ENCODE assay signal across 13 cellular contexts in the genomic region with DNA sequence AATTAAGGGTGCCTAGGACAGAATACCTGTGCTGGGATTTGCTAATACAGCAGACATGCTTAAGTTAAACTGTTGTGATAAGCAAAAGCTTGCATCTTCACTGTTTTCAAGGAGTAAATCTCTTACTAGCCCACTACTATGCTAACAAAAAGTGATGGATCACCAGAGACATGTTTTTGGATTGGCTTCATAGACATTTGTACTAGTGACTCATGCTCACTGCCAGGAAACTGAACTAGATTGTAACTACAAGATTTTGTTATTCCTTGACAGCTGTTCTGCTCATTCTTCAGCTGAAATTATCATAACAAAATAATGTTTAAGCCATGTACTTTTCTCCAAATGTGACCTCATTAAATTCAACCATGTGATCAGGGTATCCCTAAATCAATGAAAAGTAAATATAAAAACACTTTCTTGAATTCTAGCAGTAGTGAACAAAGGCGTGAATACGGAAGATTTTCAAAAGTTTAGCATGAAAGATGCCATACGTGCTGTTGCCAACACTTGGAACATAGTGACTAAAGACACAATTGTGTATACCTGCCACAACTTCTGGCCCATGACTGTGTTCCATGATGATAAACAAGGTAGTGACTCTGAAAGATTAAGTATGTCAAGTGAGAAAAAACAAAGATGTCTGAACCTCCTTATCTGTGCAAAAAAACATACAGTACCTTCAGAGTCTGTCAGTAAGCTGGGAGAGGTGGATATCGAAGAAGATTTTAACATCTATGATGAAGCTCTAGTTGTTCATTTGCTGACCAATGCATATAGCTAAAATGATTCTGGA.
DNase-seq lines count a peak whose midpoint lies in the region; ATAC-seq and TF ChIP-seq lines count a peak whose summit lies in the region.
"Had no signal": no experiment of that assay in that cellular context is flagged by ENCODE, and none has a peak within 500 bp of the region (broad histone marks: within the 10 kb centered on the region; RNA-seq: fewer than 3 reads in every experiment).

No MANE protein-coding gene starts in this region.

- H3K4me1 ChIP-seq in urinary bladder (ENCODE audit: insufficient read depth): no peaks in the 10 kb centered on the region

- peak; percentile 64 for DNase-seq in M059J (ENCODE audit: low read depth)
- peak; percentile 80 to 81 for DNase-seq in cardiac fibroblast (ENCODE audit: low read depth in 2 of 2)
- peak; percentile 66 for DNase-seq in kidney glomerular epithelial cell (lab: John Stamatoyannopoulos, UW)
- no peak for DNase-seq in NCI-H82 (lab: John Stamatoyannopoulos, UW)
- DNase-seq: activated CD4-positive, alpha-beta T cell treated with anti-CD3 and anti-CD28 coated beads, Interleukin-2, amount 10 ng/mL, durations not matched to agents 7 days and 5 days; Caco-2; erythroblast; naive thymus-derived CD8-positive, alpha-beta T cell; NCI-H2081 had no signal

- H3K36me3 ChIP-seq in urinary bladder (ENCODE audit: insufficient read depth): no peaks in the 10 kb centered on the region
- H3K36me3 ChIP-seq: cardiac muscle cell had no signal

- H3K4me3 ChIP-seq in cardiac fibroblast (replicated peaks in 1 of 2; ENCODE audit: low read depth in 2 of 2, low read length in 2 of 2) (no peak overlapping the region), urinary bladder (ENCODE audit: low read depth, low read length) (no peak overlapping the region)
- H3K4me3 ChIP-seq: cardiac muscle cell had no signal

- 49% methylated on average over 4 of the region's 4 CpGs for WGBS in urinary bladder

- ATAC-seq in HG03442 (IDR thresholded peaks at IDR 0.05; ENCODE audit: unreplicated experiment) (no peak), HG03354 (IDR thresholded peaks at IDR 0.05; ENCODE audit: poor library complexity, severe bottlenecking, unreplicated experiment) (no peak)
- ATAC-seq: naive thymus-derived CD8-positive, alpha-beta T cell had no signal

- no peak for TF ChIP-seq CTCF in cardiac fibroblast (IDR thresholded peaks at IDR 0.05; ENCODE audit: low read depth, low read length)

- peak overlapping the region; percentile 23 for H3K27ac ChIP-seq in urinary bladder (ENCODE audit: low read depth)
- H3K27ac ChIP-seq: cardiac muscle cell had no signal
